In genomic region chr17:7252176-7253043, GRCh38 we compare ENCODE assay signal across 1 cellular context.
TF ChIP-seq lines count a peak whose summit lies in the region.

Gene ELP5, plus strand, starts transcription at chr17:7252215. Its CDS starts 336 bp downstream, at chr17:7252551.

TF ChIP-seq in GM12878, 131 proteins besides CTCF, POLR2A, EP300 and RAD21 (continued from another document and continues in another):
- peak; percentile 86 for TF ChIP-seq IKZF1 (conservative IDR thresholded peaks at IDR 0.05)
- peak; percentile 86; the same call in 1 of the 2 replicates for TF ChIP-seq SIN3A (IDR thresholded peaks at IDR 0.05; ENCODE audit: low read depth, low read length)
- TF ChIP-seq NR2F1 (conservative IDR thresholded peaks at IDR 0.05): peak; percentile 85
- TF ChIP-seq MEF2B (IDR thresholded peaks at IDR 0.05; ENCODE audit: partially characterized antibody, poor library complexity, severe bottlenecking): peak; percentile 94
- 0 out of 2 replicates have a peak, but pooled peaks have one; percentile 64 for TF ChIP-seq RCOR1 (conservative IDR thresholded peaks at IDR 0.05; ENCODE audit: low read depth, low read length)
- TF ChIP-seq ZBTB40 (IDR thresholded peaks at IDR 0.05; ENCODE audit: borderline replicate concordance): no peak
- peak; percentile 75; the same call in 1 of the 2 replicates for TF ChIP-seq JUND (IDR thresholded peaks at IDR 0.05; ENCODE audit: low read depth, low read length)
- peak; percentile 28 for TF ChIP-seq MYC (IDR thresholded peaks at IDR 0.05; ENCODE audit: insufficient read depth, insufficient read length, insufficient replicate concordance, low read length, severe bottlenecking)
- TF ChIP-seq EED (IDR thresholded peaks at IDR 0.05; ENCODE audit: low read depth): 0 out of 2 replicates have a peak, but pooled peaks have one; percentile 14
- TF ChIP-seq SRF (IDR thresholded peaks at IDR 0.05; ENCODE audit: low read depth in 2 of 2, low read length in 2 of 2): peak in 1 of 2 experiments; percentile 84; a peak in 2 of 4 replicates
- TF ChIP-seq SREBF2 (IDR thresholded peaks at IDR 0.05; ENCODE audit: low read length): no peak
- peak; percentile 46; the same call in 1 of the 2 replicates for TF ChIP-seq ATF3 (IDR thresholded peaks at IDR 0.05; ENCODE audit: borderline replicate concordance, extremely low read depth, low read depth, low read length)
- peak; percentile 86 for TF ChIP-seq GATAD2B (conservative IDR thresholded peaks at IDR 0.05; ENCODE audit: low read depth)
- peak; percentile 92 for TF ChIP-seq ZNF207 (IDR thresholded peaks at IDR 0.05; ENCODE audit: borderline replicate concordance)
- TF ChIP-seq E2F8 (IDR thresholded peaks at IDR 0.05; ENCODE audit: low read depth, partially characterized antibody): peak; percentile 50
- TF ChIP-seq NR2C1 (IDR thresholded peaks at IDR 0.05): peak; percentile 62; the same call in 1 of the 2 replicates
- TF ChIP-seq TBL1XR1 (IDR thresholded peaks at IDR 0.05; ENCODE audit: low read depth, low read length): 0 out of 2 replicates have a peak, but pooled peaks have one; percentile 29
- TF ChIP-seq ASH2L (IDR thresholded peaks at IDR 0.05; ENCODE audit: borderline replicate concordance, low read depth): no peak
- TF ChIP-seq JUNB (IDR thresholded peaks at IDR 0.05): no peak
- TF ChIP-seq HDGF (IDR thresholded peaks at IDR 0.05): peak; percentile 74; the same call in 1 of the 2 replicates
- peak; percentile 81 for TF ChIP-seq KLF5 (IDR thresholded peaks at IDR 0.05; ENCODE audit: partially characterized antibody)
- no peak for TF ChIP-seq SMC3 (IDR thresholded peaks at IDR 0.05; ENCODE audit: borderline replicate concordance, low read length)
- peak; percentile 36 for TF ChIP-seq SMAD1 (IDR thresholded peaks at IDR 0.05; ENCODE audit: low read depth, partially characterized antibody)
- TF ChIP-seq NBN (IDR thresholded peaks at IDR 0.05): peak; percentile 99
- TF ChIP-seq RB1 (IDR thresholded peaks at IDR 0.05; ENCODE audit: borderline replicate concordance): peak; percentile 92; the same call in 1 of the 2 replicates
- peak; percentile 96 for TF ChIP-seq SMARCA5 (IDR thresholded peaks at IDR 0.05)
- no peak for TF ChIP-seq PRDM15 (CRISPR knock-in tag; IDR thresholded peaks at IDR 0.05)
- peak; percentile 88; the same call in 1 of the 2 replicates for TF ChIP-seq LARP7 (IDR thresholded peaks at IDR 0.05)
- TF ChIP-seq POLR2AphosphoS2 (IDR thresholded peaks at IDR 0.05; ENCODE audit: low read depth, low read length): peak; percentile 87
- peak in 1 of 2 experiments; percentile 76; a peak in 2 of 4 replicates for TF ChIP-seq BHLHE40 (IDR thresholded peaks at IDR 0.05; ENCODE audit: borderline replicate concordance in 1 of 2, low read depth in 2 of 2, low read length in 1 of 2)
- no peak for TF ChIP-seq BRCA1 (IDR thresholded peaks at IDR 0.05; ENCODE audit: low read depth, low read length)
- peak; percentile 79 for TF ChIP-seq MLLT1 (IDR thresholded peaks at IDR 0.05)
- TF ChIP-seq YBX1 (IDR thresholded peaks at IDR 0.05): no peak
- no peak for TF ChIP-seq FOXK2 (IDR thresholded peaks at IDR 0.05)
- peak; percentile 58 for TF ChIP-seq RELA (IDR thresholded peaks at IDR 0.05; ENCODE audit: borderline replicate concordance, partially characterized antibody)
- peak; percentile 66 for TF ChIP-seq HCFC1 (IDR thresholded peaks at IDR 0.05; ENCODE audit: low read length)
- no peak for TF ChIP-seq CHD4 (IDR thresholded peaks at IDR 0.05)
- peak; percentile 93; the same call in 1 of the 2 replicates for TF ChIP-seq PML (IDR thresholded peaks at IDR 0.05; ENCODE audit: low read length)
- TF ChIP-seq YY1 (IDR thresholded peaks at IDR 0.05; ENCODE audit: low read depth, low read length): peak; percentile 83
- no peak; a peak in 2 of 4 replicates for TF ChIP-seq IKZF2 (IDR thresholded peaks at IDR 0.05)
- peak; percentile 29; the same call in 1 of the 2 replicates for TF ChIP-seq RELB (IDR thresholded peaks at IDR 0.05; ENCODE audit: low read depth)
- TF ChIP-seq TAF1 (IDR thresholded peaks at IDR 0.05; ENCODE audit: borderline replicate concordance, low read depth, low read length): peak; percentile 81
- TF ChIP-seq BACH1 (IDR thresholded peaks at IDR 0.05; ENCODE audit: borderline replicate concordance): peak; percentile 14; the same call in 1 of the 2 replicates
- peak; percentile 83 for TF ChIP-seq NKRF (conservative IDR thresholded peaks at IDR 0.05)
- peak; percentile 83; the same call in 1 of the 2 replicates for TF ChIP-seq MXI1 (IDR thresholded peaks at IDR 0.05; ENCODE audit: low read depth, low read length)
- peak; percentile 78 for TF ChIP-seq DPF2 (IDR thresholded peaks at IDR 0.05)
- no peak for TF ChIP-seq TCF12 (IDR thresholded peaks at IDR 0.05; ENCODE audit: low read depth, low read length)
- TF ChIP-seq SKIL (IDR thresholded peaks at IDR 0.05; ENCODE audit: low read depth, poor library complexity, severe bottlenecking): peak; percentile 56
- peak; percentile 98 for TF ChIP-seq CREM (IDR thresholded peaks at IDR 0.05; ENCODE audit: low read depth)
